Comparison of ENCODE assay signal across 21 cellular contexts in the genomic region with DNA sequence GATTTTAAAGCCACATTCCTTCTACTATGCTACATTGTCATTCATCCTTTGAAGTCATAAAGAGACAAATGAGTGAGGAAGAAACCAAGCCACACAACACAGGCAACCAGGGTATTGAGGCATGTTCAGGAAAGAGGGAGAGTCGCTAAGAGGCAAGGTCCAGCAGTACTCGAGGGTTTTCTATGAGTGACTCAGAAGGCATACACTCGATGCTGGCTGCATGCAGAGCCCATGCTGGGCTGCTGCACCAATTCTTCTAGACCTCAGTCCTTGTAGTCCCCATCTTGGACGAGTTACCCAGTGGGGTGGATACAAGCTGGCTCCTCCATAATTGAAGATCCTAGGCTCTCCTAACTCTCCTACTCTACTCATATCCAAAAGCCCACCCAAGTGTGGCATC. TPM values are rescaled to one million over a fixed set of nuclear protein-coding genes. Genes with fewer than 3 reads are reported as not detected.
"Had no signal": no experiment of that assay in that cellular context is flagged by ENCODE, and none has a peak within 500 bp of the region (broad histone marks: within the 10 kb centered on the region; RNA-seq: fewer than 3 reads in every experiment).

No MANE protein-coding gene starts in this region.

- H3K4me3 ChIP-seq: left ventricle myocardium inferior, lower lobe of right lung, ovary, right atrium auricular region, sigmoid colon, skin epidermis, suprapubic skin, thyroid gland, upper lobe of left lung, uterus had no signal

- H3K36me3 Mint-ChIP-seq: natural killer cell had no signal

- H3K27ac ChIP-seq: foreskin keratinocyte, left ventricle myocardium inferior, lower lobe of right lung, ovary, right atrium auricular region, sigmoid colon, skin epidermis, suprapubic skin, thyroid gland, upper lobe of left lung, uterus had no signal

- H3K9me3 Mint-ChIP-seq: immature natural killer cell, memory B cell, mesothelial cell of epicardium, natural killer cell, neural crest cell had no signal

- H3K27me3 Mint-ChIP-seq: memory B cell had no signal

- DNase-seq: dermis blood vessel endothelial cell; erythroblast; foreskin keratinocyte; immature natural killer cell; kidney; left cardiac atrium; left ventricle myocardium inferior; lower lobe of right lung; natural killer cell; ovary; sigmoid colon; stimulated activated naive CD4-positive, alpha-beta T cell treated with Interleukin-2 at 50 U/mL for 16 hours; thyroid gland; upper lobe of left lung; uterus had no signal

- ATAC-seq: foreskin keratinocyte, left cardiac atrium, lower lobe of right lung, natural killer cell had no signal

- H3K4me3 Mint-ChIP-seq: immature natural killer cell, memory B cell, mesothelial cell of epicardium, natural killer cell, neural crest cell had no signal

- H3K27ac Mint-ChIP-seq: immature natural killer cell, memory B cell, mesothelial cell of epicardium, natural killer cell had no signal

- H3K9me3 ChIP-seq: left ventricle myocardium inferior, lower lobe of right lung, ovary, right atrium auricular region, sigmoid colon, suprapubic skin, thyroid gland, upper lobe of left lung, uterus had no signal

- H3K27me3 ChIP-seq: ovary, right atrium auricular region, sigmoid colon, suprapubic skin, thyroid gland, upper lobe of left lung, uterus had no signal

- H3K4me1 Mint-ChIP-seq: mesothelial cell of epicardium had no signal

- H3K36me3 ChIP-seq: ovary, right atrium auricular region, sigmoid colon, thyroid gland, uterus had no signal

RNA-seq across cellular contexts. Expression of a gene that starts 57.6 kb away (rescaled TPM):
- polyA plus RNA-seq: immature natural killer cell had no signal
